Comparison of ENCODE assay signal across 9 cellular contexts in genomic region chr19:14550201-14550754, GRCh38. TPM values are rescaled to one million over a fixed set of nuclear protein-coding genes. Genes with fewer than 3 reads are reported as not detected.
A peak's percentile ranks its signal among the peaks of the same experiment; 100 is the strongest.
DNase-seq lines count a peak whose midpoint lies in the region; ATAC-seq, FAIRE-seq and TF ChIP-seq lines count a peak whose summit lies in the region.
"Had no signal": no experiment of that assay in that cellular context is flagged by ENCODE, and none has a peak within 500 bp of the region (broad histone marks: within the 10 kb centered on the region; RNA-seq: fewer than 3 reads in every experiment).

No MANE protein-coding gene starts in this region.

- H3K27me3 ChIP-seq in Panc1 (ENCODE audit: control insufficient read depth, insufficient read depth, low read length) (no peaks in the 10 kb centered on the region), gastrocnemius medialis (no peaks in the 10 kb centered on the region)
- H3K27me3 ChIP-seq: tibial artery had no signal

- H3K4me1 ChIP-seq in Panc1 (ENCODE audit: control insufficient read depth, insufficient read depth, low read length), result peaks cover 42% of the 10 kb centered on the region
- peaks cover 50 to 73% of the 10 kb centered on the region in 2 donors for H3K4me1 ChIP-seq in gastrocnemius medialis

- TF ChIP-seq POLR2A in GM12891 (IDR thresholded peaks at IDR 0.05; ENCODE audit: low read depth, low read length) (no peak), gastrocnemius medialis (IDR thresholded peaks at IDR 0.05) (no peak)

- ATAC-seq in Panc1 (peak; percentile 73), gastrocnemius medialis (no peak), GM21367 (IDR thresholded peaks at IDR 0.05; ENCODE audit: unreplicated experiment) (no peak)

- H3K27ac ChIP-seq in Panc1 (ENCODE audit: low read length) (peak overlapping the region; percentile 78), epithelial cell of prostate (peak overlapping the region; percentile 67), gastrocnemius medialis (peak overlapping the region; percentile 98 to 100 (median 99))
- H3K27ac ChIP-seq: tibial artery had no signal

- intact Hi-C loops in Panc1 (cut with micrococcal nuclease; ENCODE audit: unreplicated experiment) (no loop called here), gastrocnemius medialis (cut with DNase I; ENCODE audit: low total_unique reads) (no loop called here)

- H3K36me3 ChIP-seq in Panc1 (ENCODE audit: control insufficient read depth, insufficient read depth, low read length), result no peaks in the 10 kb centered on the region
- no peaks in the 10 kb centered on the region for H3K36me3 ChIP-seq in gastrocnemius medialis

- TF ChIP-seq CTCF in Panc1 (IDR thresholded peaks at IDR 0.05) (no peak), gastrocnemius medialis (IDR thresholded peaks at IDR 0.05 in 4 of 5, conservative IDR thresholded peaks at IDR 0.05 in 1 of 5) (no peak)

- no TSS peak for BruUV-seq in Panc1 (replicated peaks; lab: Mats Ljungman, UMichigan)

- H3K4me3 ChIP-seq in Panc1 (ENCODE audit: low read depth in 2 of 2, low read length in 2 of 2) (peak overlapping the region in 1 of 2 experiments; percentile 16; a peak in 1 of 4 replicates), gastrocnemius medialis (no peak overlapping the region)
- H3K4me3 ChIP-seq: tibial artery had no signal

- peak; percentile 77 for FAIRE-seq in GM12891 (lab: Jason Lieb, UNC)

- H3K9me3 ChIP-seq in Panc1 (ENCODE audit: control insufficient read depth, insufficient read depth, low read depth, low read length), result no peaks in the 10 kb centered on the region
- H3K9me3 ChIP-seq in gastrocnemius medialis, result no peaks in the 10 kb centered on the region
- H3K9me3 ChIP-seq: tibial artery had no signal

- POLR2A ChIA-PET in Panc1 (lab: Charles Lee), result interaction anchor here (0.6 kb wide), 1 partner anchor 127 kb away, joined by 15 read pairs; no protein-coding TSS in a partner anchor

- in situ Hi-C loops in Panc1 (cut with HindIII; ENCODE audit: low pct_unique_long_range_greater_than_20kb, low sequenced_read_pairs), result no loop called here
- in situ Hi-C loops in gastrocnemius medialis (cut with MboI; ENCODE audit: low sequenced_read_pairs in 4 of 4), result no loop called here

- no peak for DNase-seq in GM12891 (ENCODE audit: insufficient read length, low spot score)
- DNase-seq in Panc1 (ENCODE audit: low read depth, low spot score), result no peak
- DNase-seq in epithelial cell of prostate (ENCODE audit: low read depth, low spot score), result peak; percentile 54
- no peak for DNase-seq in gastrocnemius medialis
- no peak for DNase-seq in NCI-H774 (lab: John Stamatoyannopoulos, UW)
- DNase-seq in NCI-H1436 treated with DMSO at 0.1 percent for 48 hours (lab: John Stamatoyannopoulos, UW), result no peak
- DNase-seq: NCI-H526 treated with DMSO at 0.1 percent for 48 hours, tibial artery had no signal

- CTCF ChIA-PET in Panc1 (lab: Charles Lee), result interaction anchor here (0.6 kb wide), 1 partner anchor 1497 kb away, joined by 3 read pairs; no protein-coding TSS in a partner anchor

TF ChIP-seq in GM12891, 5 proteins besides CTCF, POLR2A, EP300 and RAD21:
- TF ChIP-seq TAF1 (IDR thresholded peaks at IDR 0.05; ENCODE audit: low read depth, low read length), result no peak
- no peak for TF ChIP-seq POLR2AphosphoS5 (IDR thresholded peaks at IDR 0.05; ENCODE audit: low read depth, low read length)
- TF ChIP-seq PAX5 (IDR thresholded peaks at IDR 0.05; ENCODE audit: insufficient read depth, low read length, severe bottlenecking), result no peak
- TF ChIP-seq POU2F2 (IDR thresholded peaks at IDR 0.05; ENCODE audit: low read depth, low read length), result no peak
- no peak for TF ChIP-seq SPI1 (IDR thresholded peaks at IDR 0.05; ENCODE audit: low read depth, low read length)

RNA-seq across cellular contexts. Expression of gene TECR, which starts 20.9 kb away (rescaled TPM):
- 50.2 TPM for polyA plus RNA-seq in GM12891 (2012; ENCODE audit: low read depth, missing spikeins)
- total RNA-seq in Panc1 (2021; ENCODE audit: unreplicated experiment), result 233 TPM
- polyA plus RNA-seq in Panc1 (2012; ENCODE audit: insufficient read length), result 250 TPM
- 100 to 1,000 TPM in 2 of 4 donors, 10 to 100 TPM in 2; 56.2 to 155 (median 113) TPM for total RNA-seq in gastrocnemius medialis

RNA-seq across cellular contexts. Expression of gene NDUFB7, which starts 21.6 kb away (rescaled TPM):
- 194 TPM for polyA plus RNA-seq in GM12891 (2012; ENCODE audit: low read depth, missing spikeins)
- 180 TPM for total RNA-seq in Panc1 (2021; ENCODE audit: unreplicated experiment)
- polyA plus RNA-seq in Panc1 (2012; ENCODE audit: insufficient read length), result 341 TPM
- total RNA-seq in gastrocnemius medialis, result 100 to 1,000 TPM; 344 to 756 (median 532) TPM

RNA-seq across cellular contexts. Expression of gene DNAJB1, which starts 32.1 kb away (rescaled TPM):
- polyA plus RNA-seq in GM12891 (2012; ENCODE audit: low read depth, missing spikeins), result 26.5 TPM
- 149 TPM for total RNA-seq in Panc1 (2021; ENCODE audit: unreplicated experiment)
- 101 TPM for polyA plus RNA-seq in Panc1 (2012; ENCODE audit: insufficient read length)
- total RNA-seq in gastrocnemius medialis, result 10 to 100 TPM; 12.3 to 27.3 (median 16.6) TPM

RNA-seq across cellular contexts. Expression of gene CLEC17A, which starts 32.6 kb away (rescaled TPM):
- 60.4 TPM for polyA plus RNA-seq in GM12891 (2012; ENCODE audit: low read depth, missing spikeins)
- total RNA-seq in Panc1 (2021; ENCODE audit: unreplicated experiment) (not detected), gastrocnemius medialis (not detected)
- not detected for polyA plus RNA-seq in Panc1 (2012; ENCODE audit: insufficient read length)

RNA-seq across cellular contexts. Expression of gene GIPC1, which starts 54.4 kb away (rescaled TPM):
- polyA plus RNA-seq in GM12891 (2012; ENCODE audit: low read depth, missing spikeins), result 10.4 TPM
- 160 TPM for total RNA-seq in Panc1 (2021; ENCODE audit: unreplicated experiment)
- 339 TPM for polyA plus RNA-seq in Panc1 (2012; ENCODE audit: insufficient read length)
- 10 to 100 TPM; 18.4 to 70.3 (median 54.7) TPM for total RNA-seq in gastrocnemius medialis
